17 cellular contexts compared by ENCODE assay signal in the genomic region with DNA sequence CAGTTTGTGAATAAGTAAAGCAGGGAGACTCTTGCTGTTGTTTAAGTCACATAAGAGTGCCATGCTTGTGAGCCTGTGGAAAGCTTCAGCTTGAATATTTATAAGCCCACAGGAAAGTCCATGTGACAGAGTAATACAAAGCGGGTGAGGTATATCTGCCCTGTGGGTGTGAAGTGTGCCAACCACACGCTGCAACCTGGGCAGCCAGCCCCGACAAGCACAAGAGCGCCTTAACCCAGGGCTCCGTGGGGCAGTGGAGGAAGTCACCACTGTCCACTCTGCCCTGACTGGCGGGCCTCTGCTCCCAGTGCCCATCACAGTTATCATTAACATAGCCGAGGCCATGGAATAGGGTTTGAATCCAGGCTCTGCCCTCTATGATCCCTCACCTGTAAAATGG.
DNase-seq lines count a peak whose midpoint lies in the region; ATAC-seq and TF ChIP-seq lines count a peak whose summit lies in the region.
"Had no signal": no experiment of that assay in that cellular context is flagged by ENCODE, and none has a peak within 500 bp of the region (broad histone marks: within the 10 kb centered on the region; RNA-seq: fewer than 3 reads in every experiment).

No MANE protein-coding gene starts in this region.

- CTCF ChIA-PET in mammary epithelial cell (lab: Charles Lee; ENCODE audit: low non-redundant PET) (no interaction called here), PC-9 (lab: Charles Lee) (no interaction called here), WTC11 (lab: Charles Lee) (interaction anchor here (1.5 kb wide), 1 partner anchor 192 kb away, joined by 3 read pairs; no protein-coding TSS in a partner anchor)

- no peaks in the 10 kb centered on the region for H3K79me1 ChIP-seq in neuronal stem cell (ENCODE audit: low read depth, low read length)

- H3K27ac Mint-ChIP-seq in WTC11, result no peak overlapping the region

- H3K9ac ChIP-seq in mammary epithelial cell (ENCODE audit: insufficient read depth, low read length) (no peak overlapping the region), neuronal stem cell (ENCODE audit: low read depth, low read length, poor library complexity) (no peak overlapping the region)
- H3K9ac ChIP-seq: BLaER1 had no signal

- no peak overlapping the region for H4K8ac ChIP-seq in neuronal stem cell (ENCODE audit: low read depth, low read length)

- no peak overlapping the region for H2BK120ac ChIP-seq in neuronal stem cell (ENCODE audit: low read depth, low read length)

- TF ChIP-seq POLR2A in breast epithelium (IDR thresholded peaks at IDR 0.05), result no peak
- no peak for TF ChIP-seq POLR2A in esophagus muscularis mucosa (IDR thresholded peaks at IDR 0.05; ENCODE audit: low read depth)

- H3K4ac ChIP-seq in neuronal stem cell (ENCODE audit: low read length), result no peak overlapping the region

- H2BK15ac ChIP-seq in neuronal stem cell (ENCODE audit: low read length), result no peak overlapping the region

- H3K27me3 ChIP-seq in breast epithelium (no peaks in the 10 kb centered on the region), mammary epithelial cell (ENCODE audit: insufficient read depth, low read length) (no peaks in the 10 kb centered on the region), PC-9 (ENCODE audit: insufficient read depth, low read depth) (no peaks in the 10 kb centered on the region), esophagus muscularis mucosa (no peaks in the 10 kb centered on the region), neuronal stem cell (ENCODE audit: control insufficient read depth in 3 of 3, insufficient read depth in 3 of 3, low read depth in 1 of 3, low read length in 3 of 3) (no peaks in the 10 kb centered on the region)
- H3K27me3 ChIP-seq: BLaER1 had no signal

- H3K27ac ChIP-seq in breast epithelium (peak overlapping the region; percentile 20 to 64), mammary epithelial cell (ENCODE audit: insufficient read depth, low read depth, low read length) (no peak overlapping the region), PC-9 (peak overlapping the region; percentile 75; the same call in 1 of the 2 replicates), esophagus muscularis mucosa (replicated peaks in 1 of 4) (no peak overlapping the region), neuronal stem cell (replicated peaks; ENCODE audit: low read length) (no peak overlapping the region)
- H3K27ac ChIP-seq: BLaER1 had no signal

- intact Hi-C loops in breast epithelium (cut with DNase I; ENCODE audit: low total_unique reads), result no loop called here
- intact Hi-C loops in mammary epithelial cell (cut with micrococcal nuclease), result no loop called here
- intact Hi-C loops in PC-9 (cut with micrococcal nuclease; ENCODE audit: unreplicated experiment), result loop anchor here (5.0 kb wide), 1 partner anchor 40 kb away; no protein-coding TSS in a partner anchor
- intact Hi-C loops in esophagus muscularis mucosa (cut with DNase I), result no loop called here

- H3K27me3 Mint-ChIP-seq in WTC11 (ENCODE audit: low read depth), result no peaks in the 10 kb centered on the region

- H3K4me3 Mint-ChIP-seq in WTC11, result no peak overlapping the region
- H3K4me3 Mint-ChIP-seq: CD8-positive, alpha-beta memory T cell; GM23338 had no signal

- peaks cover 3 to 17% of the 10 kb centered on the region in 2 donors for H3K4me1 ChIP-seq in breast epithelium
- peaks cover 26% of the 10 kb centered on the region for H3K4me1 ChIP-seq in mammary epithelial cell (ENCODE audit: insufficient read depth, low read length)
- H3K4me1 ChIP-seq in PC-9 (replicated peaks; ENCODE audit: insufficient read depth), result peaks cover 40% of the 10 kb centered on the region
- peaks cover 10 to 38% (median 23%) of the 10 kb centered on the region in 4 donors for H3K4me1 ChIP-seq in esophagus muscularis mucosa
- peaks cover 11 to 16% of the 10 kb centered on the region in 2 donors for H3K4me1 ChIP-seq in neuronal stem cell (ENCODE audit: control insufficient read depth in 2 of 2, insufficient read depth in 1 of 2, low read depth in 1 of 2, low read length in 2 of 2)
- H3K4me1 ChIP-seq: HAP-1 had no signal

- DNase-seq in breast epithelium (ENCODE audit: low spot score in 2 of 2), result no peak
- DNase-seq in mammary epithelial cell, result no peak
- no peak for DNase-seq in PC-9
- DNase-seq in esophagus muscularis mucosa (ENCODE audit: extremely low spot score), result peak; percentile 84
- DNase-seq in neuronal stem cell (ENCODE audit: low spot score), result no peak
- no peak for DNase-seq in stimulated activated naive CD4-positive, alpha-beta T cell (lab: John Stamatoyannopoulos, UW)
- no peak for DNase-seq in cerebellar cortex (ENCODE audit: low spot score)
- DNase-seq in WTC11 (ENCODE audit: low spot score), result no peak
- DNase-seq: 8988T; AML-193; Caco-2; CD8-positive, alpha-beta memory T cell; DND-41; GF-D8 had no signal

- 57% methylated on average over 7 of the region's 7 CpGs for WGBS in mammary epithelial cell (ENCODE audit: low coverage, missing lambda C conversion rate)
- WGBS in esophagus muscularis mucosa, result 97% methylated on average over 7 of the region's 7 CpGs
- WGBS in neuronal stem cell (ENCODE audit: extremely low coverage in 2 of 2, insufficient read length in 2 of 2, insufficient replicate concordance in 1 of 2), 2 donors, result no CpG with 5 or more reads among the region's 7 CpGs

- no peak overlapping the region for H2AK5ac ChIP-seq in neuronal stem cell (ENCODE audit: low read depth, low read length)

- H3K4me2 ChIP-seq in mammary epithelial cell (ENCODE audit: insufficient read depth, low read depth, low read length) (no peak overlapping the region), PC-9 (no peak overlapping the region), neuronal stem cell (ENCODE audit: insufficient read depth, low read length, poor library complexity, severe bottlenecking) (no peak overlapping the region)
- H3K4me2 ChIP-seq: BLaER1, GM23338 had no signal

- no peak overlapping the region for H3K4me3 ChIP-seq in breast epithelium
- H3K4me3 ChIP-seq in mammary epithelial cell (replicated peaks in 1 of 3; ENCODE audit: insufficient read depth in 1 of 3, low read depth in 2 of 3, low read length in 3 of 3), result no peak overlapping the region
- H3K4me3 ChIP-seq in PC-9, result no peak overlapping the region
- no peak overlapping the region for H3K4me3 ChIP-seq in esophagus muscularis mucosa
- no peak overlapping the region for H3K4me3 ChIP-seq in neuronal stem cell (ENCODE audit: low read length in 2 of 2)
- H3K4me3 ChIP-seq: BLaER1, GM23338, HAP-1 had no signal

- H3K4me1 Mint-ChIP-seq in WTC11, result peaks cover 44% of the 10 kb centered on the region
- H3K4me1 Mint-ChIP-seq: CD8-positive, alpha-beta memory T cell had no signal

- peaks cover 56% of the 10 kb centered on the region for H3K79me2 ChIP-seq in mammary epithelial cell (ENCODE audit: insufficient read depth, low read length)
- H3K79me2 ChIP-seq in PC-9 (ENCODE audit: low read depth), result peaks cover 21% of the 10 kb centered on the region

- H3K9me3 ChIP-seq in breast epithelium, result no peaks in the 10 kb centered on the region
- H3K9me3 ChIP-seq in mammary epithelial cell (replicated peaks; ENCODE audit: insufficient read depth, low read length), result no peaks in the 10 kb centered on the region
- H3K9me3 ChIP-seq in PC-9 (ENCODE audit: insufficient read depth, low read depth), result no peaks in the 10 kb centered on the region
- no peaks in the 10 kb centered on the region for H3K9me3 ChIP-seq in esophagus muscularis mucosa
- H3K9me3 ChIP-seq in neuronal stem cell (replicated peaks in 1 of 2; ENCODE audit: control insufficient read depth in 2 of 2, insufficient read depth in 1 of 2, low read depth in 1 of 2, low read length in 2 of 2), result no peaks in the 10 kb centered on the region
- H3K9me3 ChIP-seq: BLaER1, Caco-2, HAP-1 had no signal

- H4K20me1 ChIP-seq in mammary epithelial cell (ENCODE audit: insufficient read depth, low read length), result no peaks in the 10 kb centered on the region
- H4K20me1 ChIP-seq in PC-9 (ENCODE audit: insufficient read depth), result no peaks in the 10 kb centered on the region
- H4K20me1 ChIP-seq: BLaER1 had no signal

- in situ Hi-C loops in mammary epithelial cell (cut with MboI; ENCODE audit: low sequenced_read_pairs in 2 of 2), result no loop called here

- dilution Hi-C loops in mammary epithelial cell (cut with HindIII; ENCODE audit: low sequenced_read_pairs), result no loop called here

- no peak overlapping the region for H2BK12ac ChIP-seq in neuronal stem cell (ENCODE audit: low read length)

- no peaks in the 10 kb centered on the region for H3K9me3 Mint-ChIP-seq in WTC11
- H3K9me3 Mint-ChIP-seq: GM23338 had no signal

- no peak for TF ChIP-seq EP300 in esophagus muscularis mucosa (IDR thresholded peaks at IDR 0.05)

- H3K14ac ChIP-seq in neuronal stem cell (ENCODE audit: low read length), result no peak overlapping the region

- POLR2A ChIA-PET in PC-9 (lab: Charles Lee; ENCODE audit: unreplicated experiment), result no interaction called here
- POLR2A ChIA-PET in WTC11 (lab: Charles Lee), result no interaction called here

- H4K91ac ChIP-seq in neuronal stem cell (ENCODE audit: low read depth, low read length, poor library complexity), result no peak overlapping the region

- ATAC-seq in WTC11, result no peak
- ATAC-seq: GM23338 had no signal

- no peak overlapping the region for H2AFZ ChIP-seq in mammary epithelial cell (ENCODE audit: low read depth, low read length)
- H2AFZ ChIP-seq in PC-9, result no peak overlapping the region
- no peak overlapping the region for H2AFZ ChIP-seq in neuronal stem cell (ENCODE audit: low read length)
- H2AFZ ChIP-seq: GM23338 had no signal

- H3K9me2 ChIP-seq in PC-9 (ENCODE audit: insufficient read depth), result no peaks in the 10 kb centered on the region

- TF ChIP-seq CTCF in breast epithelium (IDR thresholded peaks at IDR 0.05), result no peak
- TF ChIP-seq CTCF in mammary epithelial cell (conservative IDR thresholded peaks at IDR 0.05 in 1 of 2, IDR thresholded peaks at IDR 0.05 in 1 of 2; ENCODE audit: extremely low read depth in 1 of 2, insufficient read depth in 1 of 2, low read depth in 1 of 2, low read length in 2 of 2), result no peak
- TF ChIP-seq CTCF in PC-9 (conservative IDR thresholded peaks at IDR 0.05), result no peak
- TF ChIP-seq CTCF in esophagus muscularis mucosa (IDR thresholded peaks at IDR 0.05), result no peak
- TF ChIP-seq CTCF in WTC11 (IDR thresholded peaks at IDR 0.05), result no peak

- H2BK5ac ChIP-seq in neuronal stem cell (ENCODE audit: low read length), result no peak overlapping the region

- H3F3A ChIP-seq in PC-9 (ENCODE audit: insufficient read depth, low read depth), result peaks cover 27% of the 10 kb centered on the region

- no TSS peak for BruUV-seq in mammary epithelial cell (replicated peaks; lab: Mats Ljungman, UMichigan)
- no TSS peak for BruUV-seq in PC-9 (replicated peaks; lab: Mats Ljungman, UMichigan)

- H3K18ac ChIP-seq in neuronal stem cell (ENCODE audit: low read length), result no peak overlapping the region

- H3K36me3 ChIP-seq in breast epithelium, result no peaks in the 10 kb centered on the region
- no peaks in the 10 kb centered on the region for H3K36me3 ChIP-seq in mammary epithelial cell (ENCODE audit: insufficient read depth, low read length)
- H3K36me3 ChIP-seq in PC-9 (ENCODE audit: low read depth), result 0 out of 2 replicates have a peak, but pooled peaks cover 16% of the 10 kb centered on the region
- peaks cover 0 to 19% (median 12%) of the 10 kb centered on the region in 4 donors for H3K36me3 ChIP-seq in esophagus muscularis mucosa
- H3K36me3 ChIP-seq in neuronal stem cell (replicated peaks in 1 of 2; ENCODE audit: control insufficient read depth in 2 of 2, insufficient read depth in 2 of 2, low read length in 2 of 2), result peaks cover 4 to 26% of the 10 kb centered on the region in 2 donors

- peak overlapping the region; percentile 52 for H3K23ac ChIP-seq in neuronal stem cell (ENCODE audit: low read depth, low read length, poor library complexity)

- H3K36me3 Mint-ChIP-seq in WTC11, result peaks cover 31% of the 10 kb centered on the region

Comparison
In these comparisons a context has a peak if more than half of its experiments do, and no peak if none do; other contexts are left out.
1. H3K27ac ChIP-seq: peak in breast epithelium (2 of 2) and PC-9 (single experiment); none in mammary epithelial cell (single experiment), esophagus muscularis mucosa (0 of 4) and neuronal stem cell (single experiment).